Comparison of ENCODE assay signal across 1 cellular context in the genomic region with DNA sequence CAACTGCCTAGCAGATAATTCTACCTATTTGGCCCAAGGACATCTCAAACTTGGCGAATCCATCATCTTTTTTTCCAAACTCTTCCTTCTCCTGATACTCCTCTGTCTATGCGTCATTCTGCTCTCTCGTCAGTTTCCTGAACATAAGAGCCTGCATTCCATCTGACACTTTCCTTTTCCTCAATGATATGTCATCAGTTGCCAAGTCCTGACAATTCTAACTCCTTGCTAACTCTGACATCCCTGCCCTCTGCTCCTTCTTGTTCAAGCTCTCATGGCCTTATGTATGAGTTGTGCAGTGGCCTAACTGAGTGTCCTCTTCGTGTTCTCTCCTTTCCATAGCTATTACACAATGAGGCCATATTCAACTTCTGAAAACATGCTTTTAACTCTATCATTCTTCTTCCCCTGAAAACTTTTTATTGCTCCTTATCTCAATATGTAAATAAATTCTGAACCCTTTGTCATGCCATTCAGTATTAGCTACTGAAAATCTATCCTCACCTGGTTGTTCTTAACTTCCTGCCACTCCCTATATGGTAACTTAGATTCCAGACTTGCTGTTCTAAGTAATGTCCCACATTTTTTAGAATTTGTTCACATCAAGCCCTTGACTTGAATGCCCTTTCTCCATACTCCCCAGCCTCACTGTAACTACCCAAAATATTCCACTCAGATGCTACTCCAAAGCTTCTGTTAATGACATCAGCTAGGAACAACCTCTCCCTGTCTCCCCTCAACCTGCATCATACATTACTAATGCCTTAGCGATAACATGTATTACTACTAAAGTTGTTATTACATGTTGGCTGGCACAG.
A peak's percentile ranks its signal among the peaks of the same experiment; 100 is the strongest.
TF ChIP-seq lines count a peak whose summit lies in the region.

No MANE protein-coding gene starts in this region.

TF ChIP-seq in endothelial cell of umbilical vein, 7 proteins besides CTCF, POLR2A, EP300 and RAD21:
- no peak for TF ChIP-seq MYC (IDR thresholded peaks at IDR 0.05; ENCODE audit: low read depth, low read length)
- no peak for TF ChIP-seq POLR2AphosphoS5 (IDR thresholded peaks at IDR 0.05; ENCODE audit: insufficient read depth, low read depth, low read length)
- TF ChIP-seq FOS (IDR thresholded peaks at IDR 0.05; ENCODE audit: borderline replicate concordance, insufficient read depth, low read length) = peak; percentile 73
- peak; percentile 87 for TF ChIP-seq JUN (IDR thresholded peaks at IDR 0.05; ENCODE audit: borderline replicate concordance, insufficient read depth, insufficient read length, low read depth)
- TF ChIP-seq GATA2 (IDR thresholded peaks at IDR 0.05; ENCODE audit: insufficient read depth, insufficient read length, low read depth, low read length) = peak; percentile 23
- TF ChIP-seq, protein P1, sequence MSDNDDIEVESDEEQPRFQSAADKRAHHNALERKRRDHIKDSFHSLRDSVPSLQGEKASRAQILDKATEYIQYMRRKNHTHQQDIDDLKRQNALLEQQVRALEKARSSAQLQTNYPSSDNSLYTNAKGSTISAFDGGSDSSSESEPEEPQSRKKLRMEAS (IDR thresholded peaks at IDR 0.05; ENCODE audit: insufficient read depth, insufficient read length) = no peak
- TF ChIP-seq EZH2 (IDR thresholded peaks at IDR 0.05; ENCODE audit: borderline replicate concordance, low read depth, low read length, severe bottlenecking) = no peak
